2 cellular contexts compared by ENCODE assay signal in the genomic region with DNA sequence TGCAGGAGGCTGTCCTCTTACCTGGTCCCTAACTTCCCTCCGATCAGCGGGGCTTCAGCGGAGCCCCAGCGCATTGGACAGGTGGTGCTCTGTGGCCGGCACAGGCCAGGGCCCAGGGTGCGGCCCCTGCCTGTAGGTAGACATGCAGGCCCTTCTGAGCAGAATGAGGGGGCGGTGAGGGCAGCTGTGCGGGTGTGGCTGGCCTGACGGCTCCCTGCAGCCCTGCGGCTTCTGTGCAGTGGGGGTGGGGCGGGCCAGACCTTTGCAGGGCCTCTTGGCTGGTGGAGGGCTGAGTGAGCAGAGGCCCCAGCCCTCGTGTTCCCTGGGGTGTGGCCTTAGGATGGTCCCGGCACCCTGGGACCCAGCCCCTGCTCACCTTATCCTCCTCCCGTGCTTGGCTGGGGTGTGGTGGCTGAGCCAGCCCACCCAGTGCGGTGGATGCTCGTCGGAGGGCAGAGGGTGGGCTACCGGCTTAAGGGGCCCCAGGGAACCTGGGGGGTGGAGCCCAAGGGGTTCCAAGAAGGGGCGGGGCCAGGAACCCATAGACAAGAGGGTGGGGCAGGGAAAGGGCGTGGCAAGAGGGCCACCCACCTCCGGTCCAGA.
TF ChIP-seq lines count a peak whose summit lies in the region.

No MANE protein-coding gene starts in this region.

TF ChIP-seq in SK-N-SH, 30 proteins besides CTCF, POLR2A, EP300 and RAD21 (continued from another document):
- TF ChIP-seq, protein P1, sequence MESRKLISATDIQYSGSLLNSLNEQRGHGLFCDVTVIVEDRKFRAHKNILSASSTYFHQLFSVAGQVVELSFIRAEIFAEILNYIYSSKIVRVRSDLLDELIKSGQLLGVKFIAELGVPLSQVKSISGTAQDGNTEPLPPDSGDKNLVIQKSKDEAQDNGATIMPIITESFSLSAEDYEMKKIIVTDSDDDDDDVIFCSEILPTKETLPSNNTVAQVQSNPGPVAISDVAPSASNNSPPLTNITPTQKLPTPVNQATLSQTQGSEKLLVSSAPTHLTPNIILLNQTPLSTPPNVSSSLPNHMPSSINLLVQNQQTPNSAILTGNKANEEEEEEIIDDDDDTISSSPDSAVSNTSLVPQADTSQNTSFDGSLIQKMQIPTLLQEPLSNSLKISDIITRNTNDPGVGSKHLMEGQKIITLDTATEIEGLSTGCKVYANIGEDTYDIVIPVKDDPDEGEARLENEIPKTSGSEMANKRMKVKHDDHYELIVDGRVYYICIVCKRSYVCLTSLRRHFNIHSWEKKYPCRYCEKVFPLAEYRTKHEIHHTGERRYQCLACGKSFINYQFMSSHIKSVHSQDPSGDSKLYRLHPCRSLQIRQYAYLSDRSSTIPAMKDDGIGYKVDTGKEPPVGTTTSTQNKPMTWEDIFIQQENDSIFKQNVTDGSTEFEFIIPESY (IDR thresholded peaks at IDR 0.05; ENCODE audit: borderline replicate concordance, low read depth), result no peak
- no peak for TF ChIP-seq EZH2phosphoT487 (IDR thresholded peaks at IDR 0.05; ENCODE audit: borderline replicate concordance, low read depth)
- no peak for TF ChIP-seq NFIC (IDR thresholded peaks at IDR 0.05; ENCODE audit: borderline replicate concordance)
- TF ChIP-seq, protein P2, sequence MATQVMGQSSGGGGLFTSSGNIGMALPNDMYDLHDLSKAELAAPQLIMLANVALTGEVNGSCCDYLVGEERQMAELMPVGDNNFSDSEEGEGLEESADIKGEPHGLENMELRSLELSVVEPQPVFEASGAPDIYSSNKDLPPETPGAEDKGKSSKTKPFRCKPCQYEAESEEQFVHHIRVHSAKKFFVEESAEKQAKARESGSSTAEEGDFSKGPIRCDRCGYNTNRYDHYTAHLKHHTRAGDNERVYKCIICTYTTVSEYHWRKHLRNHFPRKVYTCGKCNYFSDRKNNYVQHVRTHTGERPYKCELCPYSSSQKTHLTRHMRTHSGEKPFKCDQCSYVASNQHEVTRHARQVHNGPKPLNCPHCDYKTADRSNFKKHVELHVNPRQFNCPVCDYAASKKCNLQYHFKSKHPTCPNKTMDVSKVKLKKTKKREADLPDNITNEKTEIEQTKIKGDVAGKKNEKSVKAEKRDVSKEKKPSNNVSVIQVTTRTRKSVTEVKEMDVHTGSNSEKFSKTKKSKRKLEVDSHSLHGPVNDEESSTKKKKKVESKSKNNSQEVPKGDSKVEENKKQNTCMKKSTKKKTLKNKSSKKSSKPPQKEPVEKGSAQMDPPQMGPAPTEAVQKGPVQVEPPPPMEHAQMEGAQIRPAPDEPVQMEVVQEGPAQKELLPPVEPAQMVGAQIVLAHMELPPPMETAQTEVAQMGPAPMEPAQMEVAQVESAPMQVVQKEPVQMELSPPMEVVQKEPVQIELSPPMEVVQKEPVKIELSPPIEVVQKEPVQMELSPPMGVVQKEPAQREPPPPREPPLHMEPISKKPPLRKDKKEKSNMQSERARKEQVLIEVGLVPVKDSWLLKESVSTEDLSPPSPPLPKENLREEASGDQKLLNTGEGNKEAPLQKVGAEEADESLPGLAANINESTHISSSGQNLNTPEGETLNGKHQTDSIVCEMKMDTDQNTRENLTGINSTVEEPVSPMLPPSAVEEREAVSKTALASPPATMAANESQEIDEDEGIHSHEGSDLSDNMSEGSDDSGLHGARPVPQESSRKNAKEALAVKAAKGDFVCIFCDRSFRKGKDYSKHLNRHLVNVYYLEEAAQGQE (IDR thresholded peaks at IDR 0.05; ENCODE audit: low read depth, low read length), result no peak
- no peak for TF ChIP-seq FOSL2 (IDR thresholded peaks at IDR 0.05; ENCODE audit: borderline replicate concordance, low read depth)

TF ChIP-seq in SK-N-SH treated with all-trans-retinoic acid at 6 μM for 48 hours, 23 proteins besides CTCF, POLR2A, EP300 and RAD21 (continued from another document):
- TF ChIP-seq, protein P3, sequence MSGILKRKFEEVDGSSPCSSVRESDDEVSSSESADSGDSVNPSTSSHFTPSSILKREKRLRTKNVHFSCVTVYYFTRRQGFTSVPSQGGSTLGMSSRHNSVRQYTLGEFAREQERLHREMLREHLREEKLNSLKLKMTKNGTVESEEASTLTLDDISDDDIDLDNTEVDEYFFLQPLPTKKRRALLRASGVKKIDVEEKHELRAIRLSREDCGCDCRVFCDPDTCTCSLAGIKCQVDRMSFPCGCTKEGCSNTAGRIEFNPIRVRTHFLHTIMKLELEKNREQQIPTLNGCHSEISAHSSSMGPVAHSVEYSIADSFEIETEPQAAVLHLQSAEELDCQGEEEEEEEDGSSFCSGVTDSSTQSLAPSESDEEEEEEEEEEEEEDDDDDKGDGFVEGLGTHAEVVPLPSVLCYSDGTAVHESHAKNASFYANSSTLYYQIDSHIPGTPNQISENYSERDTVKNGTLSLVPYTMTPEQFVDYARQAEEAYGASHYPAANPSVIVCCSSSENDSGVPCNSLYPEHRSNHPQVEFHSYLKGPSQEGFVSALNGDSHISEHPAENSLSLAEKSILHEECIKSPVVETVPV (CRISPR knock-in tag; IDR thresholded peaks at IDR 0.05), result no peak
- TF ChIP-seq TOX (CRISPR knock-in tag; IDR thresholded peaks at IDR 0.05; ENCODE audit: borderline replicate concordance) (no peak), TCF4 (CRISPR knock-in tag; IDR thresholded peaks at IDR 0.05; ENCODE audit: borderline replicate concordance) (no peak), ZNF70 (CRISPR knock-in tag; IDR thresholded peaks at IDR 0.05) (no peak), ZNF8 (CRISPR knock-in tag; IDR thresholded peaks at IDR 0.05) (no peak), ESRRG (CRISPR knock-in tag; IDR thresholded peaks at IDR 0.05) (no peak), SNAI2 (CRISPR knock-in tag; IDR thresholded peaks at IDR 0.05) (no peak), CSDC2 (CRISPR knock-in tag; IDR thresholded peaks at IDR 0.05) (no peak)
- TF ChIP-seq, protein P4, sequence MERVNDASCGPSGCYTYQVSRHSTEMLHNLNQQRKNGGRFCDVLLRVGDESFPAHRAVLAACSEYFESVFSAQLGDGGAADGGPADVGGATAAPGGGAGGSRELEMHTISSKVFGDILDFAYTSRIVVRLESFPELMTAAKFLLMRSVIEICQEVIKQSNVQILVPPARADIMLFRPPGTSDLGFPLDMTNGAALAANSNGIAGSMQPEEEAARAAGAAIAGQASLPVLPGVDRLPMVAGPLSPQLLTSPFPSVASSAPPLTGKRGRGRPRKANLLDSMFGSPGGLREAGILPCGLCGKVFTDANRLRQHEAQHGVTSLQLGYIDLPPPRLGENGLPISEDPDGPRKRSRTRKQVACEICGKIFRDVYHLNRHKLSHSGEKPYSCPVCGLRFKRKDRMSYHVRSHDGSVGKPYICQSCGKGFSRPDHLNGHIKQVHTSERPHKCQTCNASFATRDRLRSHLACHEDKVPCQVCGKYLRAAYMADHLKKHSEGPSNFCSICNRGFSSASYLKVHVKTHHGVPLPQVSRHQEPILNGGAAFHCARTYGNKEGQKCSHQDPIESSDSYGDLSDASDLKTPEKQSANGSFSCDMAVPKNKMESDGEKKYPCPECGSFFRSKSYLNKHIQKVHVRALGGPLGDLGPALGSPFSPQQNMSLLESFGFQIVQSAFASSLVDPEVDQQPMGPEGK (CRISPR knock-in tag; IDR thresholded peaks at IDR 0.05; ENCODE audit: borderline replicate concordance), result no peak
